ENCODE assay signal across 8 cellular contexts in the genomic region with DNA sequence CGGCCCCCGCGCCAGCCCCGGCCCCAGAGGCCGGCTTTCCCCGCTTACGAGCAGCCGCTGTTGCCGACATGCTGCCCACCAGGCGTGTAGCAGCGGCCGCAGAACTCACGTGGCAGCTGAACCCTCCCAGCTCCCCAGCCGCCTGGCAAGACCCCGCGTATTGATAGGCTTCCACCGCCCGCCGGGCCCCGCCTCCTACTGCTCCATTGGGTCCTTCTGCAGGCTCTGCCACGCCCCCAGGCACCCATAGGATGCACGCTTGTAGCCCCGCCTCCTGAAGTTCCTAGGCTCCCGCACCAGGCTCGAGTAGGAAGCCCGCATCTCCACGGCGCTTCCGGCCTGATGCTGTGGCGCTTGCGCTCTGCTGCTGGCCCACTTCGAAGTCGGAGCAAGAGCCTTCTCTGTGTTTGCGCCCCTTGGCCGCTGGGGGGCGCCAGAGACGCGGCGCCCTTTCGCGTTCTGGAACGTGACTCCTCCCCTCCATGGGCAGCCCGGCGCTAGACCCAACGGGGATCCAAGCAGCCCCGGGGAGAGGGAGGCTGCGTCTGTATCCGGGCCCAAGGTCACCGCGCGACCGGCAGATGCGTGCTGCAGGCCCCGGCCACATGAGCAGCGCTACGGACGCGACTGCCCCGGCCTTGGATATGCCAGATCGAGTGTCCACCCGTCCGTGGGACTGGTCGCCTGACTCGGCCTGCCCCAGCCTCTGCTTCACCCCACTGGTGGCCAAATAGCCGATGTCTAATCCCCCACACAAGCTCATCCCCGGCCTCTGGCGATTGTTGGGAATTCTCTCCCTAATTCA. TPM values are rescaled to one million over a fixed set of nuclear protein-coding genes. Genes with fewer than 3 reads are reported as not detected.
DNase-seq lines count a peak whose midpoint lies in the region; ATAC-seq, FAIRE-seq and TF ChIP-seq lines count a peak whose summit lies in the region.

TSS of gene PARP3 (plus strand) at position 566 of the 805 bp plus-strand sequence. CDS start 993 bp downstream, outside the sequence.
A gene with protein sequence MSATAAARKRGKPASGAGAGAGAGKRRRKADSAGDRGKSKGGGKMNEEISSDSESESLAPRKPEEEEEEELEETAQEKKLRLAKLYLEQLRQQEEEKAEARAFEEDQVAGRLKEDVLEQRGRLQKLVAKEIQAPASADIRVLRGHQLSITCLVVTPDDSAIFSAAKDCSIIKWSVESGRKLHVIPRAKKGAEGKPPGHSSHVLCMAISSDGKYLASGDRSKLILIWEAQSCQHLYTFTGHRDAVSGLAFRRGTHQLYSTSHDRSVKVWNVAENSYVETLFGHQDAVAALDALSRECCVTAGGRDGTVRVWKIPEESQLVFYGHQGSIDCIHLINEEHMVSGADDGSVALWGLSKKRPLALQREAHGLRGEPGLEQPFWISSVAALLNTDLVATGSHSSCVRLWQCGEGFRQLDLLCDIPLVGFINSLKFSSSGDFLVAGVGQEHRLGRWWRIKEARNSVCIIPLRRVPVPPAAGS (minus strand): TSS at position 107 of the 805 bp plus-strand sequence. CDS start 37 bp downstream, at position 70.

- intact Hi-C loops in endothelial cell of umbilical vein (cut with micrococcal nuclease), result loop anchor here (1.0 to 10.0 kb wide), 10 partner anchors 14 to 557 kb away; partner anchors contain the start of genes ABHD14B, ACY1, DCAF1 and MANF

- POLR2A ChIA-PET in endothelial cell of umbilical vein (lab: Charles Lee), result interaction anchor here (0.9 to 2.1 kb wide), 3 partner anchors 11 to 54 kb away, joined by 3 to 4 read pairs (median 4); partner anchors contain the start of genes ABHD14B and RPL29

- dilution Hi-C loops in endothelial cell of umbilical vein (cut with MboI; ENCODE audit: extremely low pct_ligation_motif_present, low sequenced_read_pairs), result no loop called here

- peak within 1 kb of the TSS; percentile 98 for H3K9ac ChIP-seq in OCI-LY3 (ENCODE audit: low read length)
- H3K9ac ChIP-seq in endothelial cell of umbilical vein (replicated peaks; ENCODE audit: extremely low read depth, insufficient read depth, low read length), result peak within 1 kb of the TSS; percentile 78

- peak; percentile 87 for ATAC-seq in GM21447 (IDR thresholded peaks at IDR 0.05; ENCODE audit: unreplicated experiment)

- CTCF ChIA-PET in endothelial cell of umbilical vein (lab: Charles Lee), result interaction anchor here (0.6 to 2.8 kb wide), 17 partner anchors 9 to 552 kb away, joined by 3 to 46 read pairs (median 3); partner anchors contain the start of genes ABHD14A, ABHD14B, ACY1 and DUSP7

- peaks cover 39% of the 10 kb centered on the region for H3K79me2 ChIP-seq in OCI-LY3 (ENCODE audit: low read length)
- peaks cover 16% of the 10 kb centered on the region for H3K79me2 ChIP-seq in endothelial cell of umbilical vein (ENCODE audit: control insufficient read depth, insufficient read depth, low read length)

- H3K4me1 ChIP-seq in OCI-LY3 (ENCODE audit: low read length), result peaks cover 28% of the 10 kb centered on the region
- peaks cover 21% of the 10 kb centered on the region for H3K4me1 ChIP-seq in endothelial cell of umbilical vein (ENCODE audit: control insufficient read depth, extremely low read depth, insufficient read depth, low read length)

- TF ChIP-seq CTCF in OCI-LY3 (IDR thresholded peaks at IDR 0.05; ENCODE audit: low read depth, low read length), result peak; percentile 98
- TF ChIP-seq CTCF in endothelial cell of umbilical vein (IDR thresholded peaks at IDR 0.05; ENCODE audit: extremely low read depth in 1 of 2, insufficient read depth in 1 of 2, low read depth in 1 of 2, low read length in 2 of 2), result peak; percentile 100

- H4K20me1 ChIP-seq in OCI-LY3 (ENCODE audit: insufficient read depth, low read length), result peaks cover 3% of the 10 kb centered on the region; the same call in 1 of the 2 replicates
- H4K20me1 ChIP-seq in endothelial cell of umbilical vein (replicated peaks; ENCODE audit: control insufficient read depth, extremely low read depth, insufficient read depth, low read length), result no peaks in the 10 kb centered on the region

- no TSS peak for BruUV-seq in endothelial cell of umbilical vein (replicated peaks; lab: Mats Ljungman, UMichigan)

- H3K27me3 ChIP-seq in OCI-LY3 (ENCODE audit: low read depth, low read length) (no peaks in the 10 kb centered on the region), endothelial cell of umbilical vein (ENCODE audit: control insufficient read depth in 2 of 2, insufficient read depth in 2 of 2, low read length in 2 of 2) (no peaks in the 10 kb centered on the region)

- H2AFZ ChIP-seq in OCI-LY3 (ENCODE audit: low read depth, low read length) (peak within 1 kb of the TSS; percentile 89), endothelial cell of umbilical vein (ENCODE audit: low read depth, low read length) (peak within 1 kb of the TSS; percentile 89)

- H3K4me3 ChIP-seq in OCI-LY3 (ENCODE audit: low read length) (peak within 1 kb of the TSS; percentile 92), endothelial cell of umbilical vein (replicated peaks in 1 of 3; ENCODE audit: insufficient read depth in 1 of 3, low read depth in 1 of 3, low read length in 3 of 3) (peak within 1 kb of the TSS; percentile 66 to 81 (median 79))

- DNase-seq in DMS 273 (lab: John Stamatoyannopoulos, UW; ENCODE audit: unreplicated experiment) (peak; percentile 99), HuH-7 (ENCODE audit: low spot score) (peak; percentile 99), activated T-cell treated with anti-CD3 and anti-CD28 coated beads for 1 hour (ENCODE audit: low read depth) (peak; percentile 98), endothelial cell of umbilical vein (ENCODE audit: low read depth, low spot score) (peak; percentile 100), middle frontal gyrus (ENCODE audit: extremely low spot score, low spot score) (peak; percentile 100)
- DNase-seq in stimulated activated CD8-positive, alpha-beta memory T cell treated with anti-CD3 and anti-CD28 coated beads, Interleukin-4, amount 100 ng/mL, for 1 hour (ENCODE audit: low read depth in 2 of 2, low spot score in 1 of 2), result peak; percentile 98 to 99

- TF ChIP-seq POLR2A in endothelial cell of umbilical vein (IDR thresholded peaks at IDR 0.05; ENCODE audit: low read depth, low read length), result peak; percentile 73

- H3K4me2 ChIP-seq in OCI-LY3 (ENCODE audit: low read length) (peak within 1 kb of the TSS; percentile 99), endothelial cell of umbilical vein (ENCODE audit: insufficient read depth, low read length) (peak within 1 kb of the TSS; percentile 91)

- no peaks in the 10 kb centered on the region for H3K9me1 ChIP-seq in endothelial cell of umbilical vein (replicated peaks; ENCODE audit: control insufficient read depth, extremely low read depth, insufficient read depth, low read length)

- peak; percentile 100 for FAIRE-seq in endothelial cell of umbilical vein (lab: Jason Lieb, UNC)

- peaks cover 23% of the 10 kb centered on the region for H3K36me3 ChIP-seq in OCI-LY3 (replicated peaks; ENCODE audit: low read depth, low read length)
- H3K36me3 ChIP-seq in endothelial cell of umbilical vein (ENCODE audit: control insufficient read depth in 2 of 2, extremely low read depth in 1 of 2, insufficient read depth in 2 of 2, low read length in 2 of 2), result peaks cover 0 to 12% of the 10 kb centered on the region in 2 experiments

- H3K27ac ChIP-seq in OCI-LY3 (ENCODE audit: low read length) (peak within 1 kb of the TSS; percentile 63), endothelial cell of umbilical vein (ENCODE audit: insufficient read depth, low read depth, low read length) (peak within 1 kb of the TSS; percentile 80)

- no peaks in the 10 kb centered on the region for H3K9me3 ChIP-seq in OCI-LY3 (ENCODE audit: insufficient read depth, low read length)
- no peaks in the 10 kb centered on the region for H3K9me3 ChIP-seq in endothelial cell of umbilical vein (replicated peaks; ENCODE audit: control insufficient read depth, insufficient read depth, low read length)

TF ChIP-seq in endothelial cell of umbilical vein, 7 proteins besides CTCF, POLR2A, EP300 and RAD21:
- TF ChIP-seq, protein P1, sequence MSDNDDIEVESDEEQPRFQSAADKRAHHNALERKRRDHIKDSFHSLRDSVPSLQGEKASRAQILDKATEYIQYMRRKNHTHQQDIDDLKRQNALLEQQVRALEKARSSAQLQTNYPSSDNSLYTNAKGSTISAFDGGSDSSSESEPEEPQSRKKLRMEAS (IDR thresholded peaks at IDR 0.05; ENCODE audit: insufficient read depth, insufficient read length), result peak; percentile 92
- TF ChIP-seq EZH2 (IDR thresholded peaks at IDR 0.05; ENCODE audit: borderline replicate concordance, low read depth, low read length, severe bottlenecking) (no peak), POLR2AphosphoS5 (IDR thresholded peaks at IDR 0.05; ENCODE audit: insufficient read depth, low read depth, low read length) (peak; percentile 43), MYC (IDR thresholded peaks at IDR 0.05; ENCODE audit: low read depth, low read length) (peak; percentile 47), JUN (IDR thresholded peaks at IDR 0.05; ENCODE audit: borderline replicate concordance, insufficient read depth, insufficient read length, low read depth) (no peak)

RNA-seq across cellular contexts. Expression of gene PARP3, which starts in this region (rescaled TPM):
- 10.0 and 11.0 TPM in 2 replicates for total RNA-seq in endothelial cell of umbilical vein
- polyA plus RNA-seq in endothelial cell of umbilical vein, result 13.3 and 13.8 TPM in 2 replicates
- polyA plus RNA-seq in endothelial cell of umbilical vein (2011; cell fraction: cytosol; rRNA removed), result 8.7 and 11.1 TPM in 2 replicates
- 39.9 and 46.2 TPM in 2 replicates for polyA plus RNA-seq in endothelial cell of umbilical vein (2011; cell fraction: nucleus; rRNA removed)
- 10.4 and 16.4 TPM in 2 replicates for polyA plus RNA-seq in endothelial cell of umbilical vein (2012)
- polyA minus RNA-seq in endothelial cell of umbilical vein, result 6.8 TPM in 2 replicates
- 7.9 TPM for polyA minus RNA-seq in endothelial cell of umbilical vein (2011; cell fraction: cytosol; rRNA and poly(A)+ RNA removed)
- 5.1 and 7.6 TPM in 2 replicates for polyA minus RNA-seq in endothelial cell of umbilical vein (2011; cell fraction: nucleus; rRNA and poly(A)+ RNA removed)

RNA-seq across cellular contexts. Expression of the second gene that starts in this region (rescaled TPM):
- total RNA-seq in endothelial cell of umbilical vein, result 23.8 and 30.1 TPM in 2 replicates
- 26.0 and 30.7 TPM in 2 replicates for polyA plus RNA-seq in endothelial cell of umbilical vein
- polyA plus RNA-seq in endothelial cell of umbilical vein (2011; cell fraction: cytosol; rRNA removed), result 21.7 and 21.9 TPM in 2 replicates
- polyA plus RNA-seq in endothelial cell of umbilical vein (2011; cell fraction: nucleus; rRNA removed), result 25.2 and 25.4 TPM in 2 replicates
- polyA plus RNA-seq in endothelial cell of umbilical vein (2012), result 18.6 and 21.5 TPM in 2 replicates
- 11.2 and 14.4 TPM in 2 replicates for polyA minus RNA-seq in endothelial cell of umbilical vein
- polyA minus RNA-seq in endothelial cell of umbilical vein (2011; cell fraction: cytosol; rRNA and poly(A)+ RNA removed), result 24.6 TPM
- polyA minus RNA-seq in endothelial cell of umbilical vein (2011; cell fraction: nucleus; rRNA and poly(A)+ RNA removed), result 3.4 and 4.9 TPM in 2 replicates

Comparison
In these comparisons a context has a peak if more than half of its experiments do, and no peak if none do; other contexts are left out.
1. Peak in every context shown above with its lines: DNase-seq, ATAC-seq, H3K4me3 ChIP-seq and H3K27ac ChIP-seq.